4 cellular contexts compared by ENCODE assay signal in genomic region chr3:11075122-11075521, GRCh38.
TF ChIP-seq lines count a peak whose summit lies in the region.

No MANE protein-coding gene starts in this region.

TF ChIP-seq in A549, 52 proteins besides CTCF, POLR2A, EP300 and RAD21:
- TF ChIP-seq MAFK (IDR thresholded peaks at IDR 0.05; ENCODE audit: partially characterized antibody), result peak; percentile 72
TF ChIP-seq in A549: peak in this region for 1; not testable (repeated sequence) for 51.

TF ChIP-seq in IMR-90, 13 proteins besides CTCF, POLR2A, EP300 and RAD21:
- peak; percentile 43 for TF ChIP-seq MAFK (IDR thresholded peaks at IDR 0.05; ENCODE audit: low read depth, low read length)

TF ChIP-seq in K562, 482 proteins besides CTCF, POLR2A, EP300 and RAD21:
- TF ChIP-seq C11orf30 (IDR thresholded peaks at IDR 0.05; ENCODE audit: low read depth) (peak; percentile 63), NFYB (IDR thresholded peaks at IDR 0.05; ENCODE audit: extremely low read depth, insufficient read length) (peak; percentile 42), ZNF316 (IDR thresholded peaks at IDR 0.05) (peak; percentile 78), ASH1L (IDR thresholded peaks at IDR 0.05; ENCODE audit: borderline replicate concordance, low read depth, partially characterized antibody) (peak; percentile 39), MAFG (tag; conservative IDR thresholded peaks at IDR 0.05) (peak; percentile 54)

TF ChIP-seq in HepG2, 621 proteins besides CTCF, POLR2A, EP300 and RAD21:
- TF ChIP-seq MAFF (IDR thresholded peaks at IDR 0.05; ENCODE audit: low read depth, low read length), result peak; percentile 51
- peak; percentile 13 to 61; a peak in 3 of 4 replicates for TF ChIP-seq MAFK (conservative IDR thresholded peaks at IDR 0.05 in 1 of 2, IDR thresholded peaks at IDR 0.05 in 1 of 2; ENCODE audit: low read length in 2 of 2)
